Comparison of ENCODE assay signal across 19 cellular contexts in genomic region chr13:26699197-26699490, GRCh38.
"Had no signal": no experiment of that assay in that cellular context is flagged by ENCODE, and none has a peak within 500 bp of the region (broad histone marks: within the 10 kb centered on the region; RNA-seq: fewer than 3 reads in every experiment).

No MANE protein-coding gene starts in this region.

- H3K9me3 Mint-ChIP-seq: activated CD4-positive, alpha-beta memory T cell treated with anti-CD3 and anti-CD28 coated beads for 36 hours; activated CD4-positive, alpha-beta T cell treated with anti-CD3 and anti-CD28 coated beads, Interleukin-2, amount 10 ng/mL, durations not matched to agents 24 days and 14 days; activated CD8-positive, alpha-beta T cell treated with anti-CD3 and anti-CD28 coated beads for 36 hours; activated naive CD4-positive, alpha-beta T cell treated with anti-CD3 and anti-CD28 coated beads for 36 hours; activated naive CD4-positive, alpha-beta T cell treated with anti-CD3 and anti-CD28 coated beads, Interleukin-2, amount 50 U/mL, for 72 hours; activated naive CD8-positive, alpha-beta T cell treated with anti-CD3 and anti-CD28 coated beads for 36 hours; activated T-cell treated with anti-CD3 and anti-CD28 coated beads, Interleukin-2, amount 50 U/mL, for 4 hours; activated T-cell treated with anti-CD3 and anti-CD28 coated beads, Interleukin-2, amount 50 U/mL, for 72 hours; activated T-helper 1 cell treated with anti-CD3 and anti-CD28 coated beads, Interleukin-12 subunit alpha, Interleukin-12 subunit beta, Interleukin-2, Interleukin-4 antibody, amounts not matched to agents 30 ng/mL and 10 ng/mL and 1 ng/mL, durations not matched to agents 14 hours and 24 hours and 36 hours; activated T-helper 17 cell treated with anti-CD3 and anti-CD28 coated beads, Interleukin-2, amount 50 U/mL, for 72 hours; T-cell; T-helper 2 cell treated with Interferon-gamma antibody and Interleukin-4, amounts not matched to agents 5 μg/mL and 100 μg/mL, for 36 hours had no signal

- H3K4me3 ChIP-seq: body of pancreas had no signal

- H3K27me3 Mint-ChIP-seq: activated CD4-positive, alpha-beta T cell treated with anti-CD3 and anti-CD28 coated beads for 36 hours had no signal

- H3K4me1 Mint-ChIP-seq: activated CD4-positive, alpha-beta T cell treated with anti-CD3 and anti-CD28 coated beads for 36 hours; activated CD4-positive, alpha-beta T cell treated with anti-CD3 and anti-CD28 coated beads, Interleukin-2, amount 10 ng/mL, durations not matched to agents 24 days and 14 days; activated CD8-positive, alpha-beta memory T cell treated with anti-CD3 and anti-CD28 coated beads, Interleukin-2, amount 10 ng/mL, durations not matched to agents 7 days and 5 days; activated T-helper 17 cell treated with anti-CD3 and anti-CD28 coated beads, Interleukin-2, amount 50 U/mL, for 72 hours had no signal

- H3K36me3 ChIP-seq: adrenal gland, brain microvascular endothelial cell, breast epithelium had no signal

- H3K27ac Mint-ChIP-seq: activated CD4-positive, alpha-beta memory T cell treated with anti-CD3 and anti-CD28 coated beads for 36 hours; activated CD4-positive, alpha-beta T cell treated with anti-CD3 and anti-CD28 coated beads for 36 hours; activated CD4-positive, alpha-beta T cell treated with anti-CD3 and anti-CD28 coated beads, Interleukin-2, amount 10 ng/mL, durations not matched to agents 24 days and 14 days; activated CD8-positive, alpha-beta memory T cell treated with anti-CD3 and anti-CD28 coated beads, Interleukin-2, amount 10 ng/mL, durations not matched to agents 7 days and 5 days; activated CD8-positive, alpha-beta T cell treated with anti-CD3 and anti-CD28 coated beads for 36 hours; activated naive CD4-positive, alpha-beta T cell treated with anti-CD3 and anti-CD28 coated beads for 36 hours; activated naive CD4-positive, alpha-beta T cell treated with anti-CD3 and anti-CD28 coated beads, Interleukin-2, amount 50 U/mL, for 72 hours; activated naive CD8-positive, alpha-beta T cell treated with anti-CD3 and anti-CD28 coated beads for 36 hours; activated T-cell treated with anti-CD3 and anti-CD28 coated beads, Interleukin-2, amount 50 U/mL, for 72 hours; activated T-helper 1 cell treated with anti-CD3 and anti-CD28 coated beads, Interleukin-12 subunit alpha, Interleukin-12 subunit beta, Interleukin-2, Interleukin-4 antibody, amounts not matched to agents 30 ng/mL and 10 ng/mL and 1 ng/mL, durations not matched to agents 14 hours and 24 hours and 36 hours; activated T-helper 17 cell treated with anti-CD3 and anti-CD28 coated beads, Interleukin-2, amount 50 U/mL, for 72 hours; T-cell; T-helper 2 cell treated with Interferon-gamma antibody and Interleukin-4, amounts not matched to agents 5 μg/mL and 100 μg/mL, for 36 hours; WTC11 had no signal

- H3K9me3 ChIP-seq: adrenal gland, body of pancreas, breast epithelium had no signal

- H3K4me3 Mint-ChIP-seq: activated CD4-positive, alpha-beta memory T cell treated with anti-CD3 and anti-CD28 coated beads for 36 hours; activated CD4-positive, alpha-beta T cell treated with anti-CD3 and anti-CD28 coated beads for 36 hours; activated CD4-positive, alpha-beta T cell treated with anti-CD3 and anti-CD28 coated beads, Interleukin-2, amount 10 ng/mL, durations not matched to agents 24 days and 14 days; activated CD8-positive, alpha-beta memory T cell treated with anti-CD3 and anti-CD28 coated beads, Interleukin-2, amount 10 ng/mL, durations not matched to agents 7 days and 5 days; activated CD8-positive, alpha-beta T cell treated with anti-CD3 and anti-CD28 coated beads for 36 hours; activated naive CD4-positive, alpha-beta T cell treated with anti-CD3 and anti-CD28 coated beads for 36 hours; activated naive CD8-positive, alpha-beta T cell treated with anti-CD3 and anti-CD28 coated beads for 36 hours; activated T-cell treated with anti-CD3 and anti-CD28 coated beads, Interleukin-2, amount 50 U/mL, for 4 hours; activated T-cell treated with anti-CD3 and anti-CD28 coated beads, Interleukin-2, amount 50 U/mL, for 72 hours; activated T-helper 1 cell treated with anti-CD3 and anti-CD28 coated beads, Interleukin-12 subunit alpha, Interleukin-12 subunit beta, Interleukin-2, Interleukin-4 antibody, amounts not matched to agents 30 ng/mL and 10 ng/mL and 1 ng/mL, durations not matched to agents 14 hours and 24 hours and 36 hours; activated T-helper 17 cell treated with anti-CD3 and anti-CD28 coated beads, Interleukin-2, amount 50 U/mL, for 72 hours; T-cell; T-helper 2 cell treated with Interferon-gamma antibody and Interleukin-4, amounts not matched to agents 5 μg/mL and 100 μg/mL, for 36 hours had no signal

- H3K27me3 ChIP-seq: adrenal gland, body of pancreas, brain microvascular endothelial cell, breast epithelium had no signal

- H3K27ac ChIP-seq: adrenal gland, body of pancreas, brain microvascular endothelial cell, breast epithelium had no signal

- H3K4me1 ChIP-seq: breast epithelium had no signal

- H3K36me3 Mint-ChIP-seq: activated CD4-positive, alpha-beta memory T cell treated with anti-CD3 and anti-CD28 coated beads for 36 hours; activated CD8-positive, alpha-beta memory T cell treated with anti-CD3 and anti-CD28 coated beads, Interleukin-2, amount 10 ng/mL, durations not matched to agents 7 days and 5 days; activated naive CD4-positive, alpha-beta T cell treated with anti-CD3 and anti-CD28 coated beads, Interleukin-2, amount 50 U/mL, for 72 hours; activated naive CD8-positive, alpha-beta T cell treated with anti-CD3 and anti-CD28 coated beads for 36 hours; T-cell had no signal
